In genomic region chr20:6121504-6121903, GRCh38 we compare ENCODE assay signal across 15 cellular contexts. TPM values are rescaled to one million over a fixed set of nuclear protein-coding genes. Genes with fewer than 3 reads are reported as not detected.
A peak's percentile ranks its signal among the peaks of the same experiment; 100 is the strongest.
DNase-seq lines count a peak whose midpoint lies in the region; ATAC-seq, FAIRE-seq and TF ChIP-seq lines count a peak whose summit lies in the region.
"Had no signal": no experiment of that assay in that cellular context is flagged by ENCODE, and none has a peak within 500 bp of the region (broad histone marks: within the 10 kb centered on the region; RNA-seq: fewer than 3 reads in every experiment).

No MANE protein-coding gene starts in this region.

- H3K27me3 ChIP-seq in mammary epithelial cell (ENCODE audit: insufficient read depth, low read length) (no peaks in the 10 kb centered on the region), kidney epithelial cell (ENCODE audit: control insufficient read depth, insufficient read depth, low read length) (no peaks in the 10 kb centered on the region), vagina (no peaks in the 10 kb centered on the region), testis (no peaks in the 10 kb centered on the region)

- CTCF ChIA-PET in A549 (lab: Yijun Ruan, JAX) (interaction anchor here (1.2 kb wide), 2 partner anchors 8 to 18 kb away, joined by 3 to 5 read pairs; no protein-coding TSS in a partner anchor), mammary epithelial cell (lab: Charles Lee; ENCODE audit: low non-redundant PET) (interaction anchor here (0.7 kb wide), 1 partner anchor 86 kb away, joined by 3 read pairs; no protein-coding TSS in a partner anchor)

- no TSS peak for BruUV-seq in mammary epithelial cell (replicated peaks; lab: Mats Ljungman, UMichigan)

- peaks cover 13% of the 10 kb centered on the region for H3K36me3 ChIP-seq in mammary epithelial cell (ENCODE audit: insufficient read depth, low read length)
- no peaks in the 10 kb centered on the region for H3K36me3 ChIP-seq in kidney epithelial cell (ENCODE audit: control insufficient read depth, insufficient read depth, low read length)
- peaks cover 0 to 7% of the 10 kb centered on the region in 2 donors for H3K36me3 ChIP-seq in vagina
- no peaks in the 10 kb centered on the region for H3K36me3 ChIP-seq in testis (ENCODE audit: low read depth, missing control alignments)

- H3K4me2 ChIP-seq in A549 (peak overlapping the region; percentile 89), mammary epithelial cell (ENCODE audit: insufficient read depth, low read depth, low read length) (peak overlapping the region; percentile 94)

- H2AFZ ChIP-seq in mammary epithelial cell (ENCODE audit: low read depth, low read length): no peak overlapping the region

- no peaks in the 10 kb centered on the region for H4K20me1 ChIP-seq in mammary epithelial cell (ENCODE audit: insufficient read depth, low read length)

- H3K4me3 ChIP-seq in A549 (no peak overlapping the region), mammary epithelial cell (replicated peaks in 1 of 3; ENCODE audit: insufficient read depth in 1 of 3, low read depth in 2 of 3, low read length in 3 of 3) (peak overlapping the region; percentile 74 to 91 (median 77)), kidney epithelial cell (ENCODE audit: low read depth, low read length) (peak overlapping the region; percentile 57), vagina (peak overlapping the region in 1 of 2 donors; percentile 51), testis (no peak overlapping the region)

- no peak for TF ChIP-seq CTCF in A549 (IDR thresholded peaks at IDR 0.05)
- no peak for TF ChIP-seq CTCF in mammary epithelial cell (conservative IDR thresholded peaks at IDR 0.05 in 1 of 2, IDR thresholded peaks at IDR 0.05 in 1 of 2; ENCODE audit: extremely low read depth in 1 of 2, insufficient read depth in 1 of 2, low read depth in 1 of 2, low read length in 2 of 2)
- TF ChIP-seq CTCF in kidney epithelial cell (IDR thresholded peaks at IDR 0.05; ENCODE audit: insufficient read depth, low read length, poor library complexity, severe bottlenecking): no peak
- TF ChIP-seq CTCF in vagina (IDR thresholded peaks at IDR 0.05): no peak
- TF ChIP-seq CTCF in testis (IDR thresholded peaks at IDR 0.05): no peak

- peak overlapping the region in 1 of 2 experiments; percentile 93; a peak in 2 of 6 replicates for H3K27ac ChIP-seq in A549
- H3K27ac ChIP-seq in mammary epithelial cell (ENCODE audit: insufficient read depth, low read depth, low read length): peak overlapping the region; percentile 80
- H3K27ac ChIP-seq in vagina: no peak overlapping the region
- no peak overlapping the region for H3K27ac ChIP-seq in testis

- peak overlapping the region; percentile 94 for H3K9ac ChIP-seq in mammary epithelial cell (ENCODE audit: insufficient read depth, low read length)

- no peak for ATAC-seq in A549
- no peak for ATAC-seq in HG02884 (IDR thresholded peaks at IDR 0.05; ENCODE audit: unreplicated experiment)
- ATAC-seq: activated CD4-positive, alpha-beta T cell treated with anti-CD3 and anti-CD28 coated beads for 36 hours; naive thymus-derived CD8-positive, alpha-beta T cell had no signal

- 91% methylated on average over 2 of the region's 2 CpGs for WGBS in A549 (ENCODE audit: missing lambda C conversion rate)
- 50% methylated on average over 2 of the region's 2 CpGs for WGBS in mammary epithelial cell (ENCODE audit: low coverage, missing lambda C conversion rate)
- WGBS in testis, 2 donors: 60 to 62% methylated on average over 2 of the region's 2 CpGs

- dilution Hi-C loops in mammary epithelial cell (cut with HindIII; ENCODE audit: low sequenced_read_pairs): no loop called here

- no peak for TF ChIP-seq RAD21 in A549 (conservative IDR thresholded peaks at IDR 0.05 in 1 of 2, IDR thresholded peaks at IDR 0.05 in 1 of 2)

- TF ChIP-seq EP300 in A549 (IDR thresholded peaks at IDR 0.05): no peak

- intact Hi-C loops in mammary epithelial cell (cut with micrococcal nuclease) (loop anchor here (10.0 kb wide), 1 partner anchor 643 kb away; the partner anchor contains the start of gene BMP2), vagina (cut with DNase I) (no loop called here), testis (cut with DNase I; ENCODE audit: low total_unique reads) (no loop called here)

- H3K4me1 ChIP-seq in A549: peaks cover 7% of the 10 kb centered on the region
- peaks cover 21% of the 10 kb centered on the region for H3K4me1 ChIP-seq in mammary epithelial cell (ENCODE audit: insufficient read depth, low read length)
- H3K4me1 ChIP-seq in vagina: peaks cover 30% of the 10 kb centered on the region
- H3K4me1 ChIP-seq in testis: peaks cover 7% of the 10 kb centered on the region

- H3K9me3 ChIP-seq in A549 (no peaks in the 10 kb centered on the region), mammary epithelial cell (replicated peaks; ENCODE audit: insufficient read depth, low read length) (no peaks in the 10 kb centered on the region), vagina (no peaks in the 10 kb centered on the region), testis (no peaks in the 10 kb centered on the region)

- in situ Hi-C loops in mammary epithelial cell (cut with MboI; ENCODE audit: low sequenced_read_pairs in 2 of 2): no loop called here

- H3K79me2 ChIP-seq in mammary epithelial cell (ENCODE audit: insufficient read depth, low read length): peaks cover 50% of the 10 kb centered on the region

- TF ChIP-seq POLR2A in A549 (IDR thresholded peaks at IDR 0.05; ENCODE audit: low read length): no peak
- no peak for TF ChIP-seq POLR2A in vagina (IDR thresholded peaks at IDR 0.05)
- no peak for TF ChIP-seq POLR2A in testis (IDR thresholded peaks at IDR 0.05)

- POLR2A ChIA-PET in A549 (lab: Yijun Ruan, JAX): no interaction called here

- no peak for FAIRE-seq in A549 (lab: Jason Lieb, UNC)
- FAIRE-seq in HTR-8/SVneo (lab: Jason Lieb, UNC): peak; percentile 54

- DNase-seq in A549 (ENCODE audit: low read depth in 1 of 2, low spot score in 1 of 2) (no peak), HTR-8/SVneo (ENCODE audit: insufficient read length, low spot score) (no peak), mammary epithelial cell (no peak), kidney epithelial cell (ENCODE audit: low read depth) (no peak), vagina (ENCODE audit: extremely low spot score in 2 of 2) (no peak), islet precursor cell (no peak), testis (no peak)
- DNase-seq: activated CD4-positive, alpha-beta T cell treated with anti-CD3 and anti-CD28 coated beads for 36 hours; activated naive CD8-positive, alpha-beta T cell treated with anti-CD3 and anti-CD28 coated beads for 36 hours; GF-D8; naive thymus-derived CD8-positive, alpha-beta T cell; NCI-H187; SHP77 treated with DMSO at 0.1 percent for 48 hours; T-helper 2 cell had no signal

TF ChIP-seq in A549, 52 proteins besides CTCF, POLR2A, EP300 and RAD21:
- TF ChIP-seq FOSL2 (IDR thresholded peaks at IDR 0.05) (no peak), FOSL2 (CRISPR knock-in tag; IDR thresholded peaks at IDR 0.05) (no peak), ZFP36 (IDR thresholded peaks at IDR 0.05; ENCODE audit: borderline replicate concordance, partially characterized antibody) (peak; percentile 48)

RNA-seq across cellular contexts. Expression of gene FERMT1, which starts 1.3 kb away (rescaled TPM):
- polyA plus RNA-seq in A549 (2011; rRNA removed) (19.1 and 22.5 TPM in 2 replicates), A549 (2017; fragmentation: RNase III; extraction: RNeasy Plus Mini Kit Qiagen cat#74134 plus additional on column Dnase treatment) (12.7 to 16.4 TPM (median 13.4 TPM) in 3 replicates), mammary epithelial cell (204 TPM), testis (ENCODE audit: insufficient read depth, low read depth, low replicate concordance) (1.8 TPM)
- polyA plus RNA-seq in A549 (2012; cell fraction: cytosol; rRNA removed): 7.8 and 9.7 TPM in 2 replicates
- 6.7 and 8.5 TPM in 2 replicates for polyA plus RNA-seq in A549 (2012; cell fraction: nucleus; rRNA removed)
- polyA minus RNA-seq in A549 (2011; rRNA and poly(A)+ RNA removed): 11.2 and 15.5 TPM in 2 replicates
- total RNA-seq in mammary epithelial cell (100 to 1,000 TPM in 1 of 2 donors, 10 to 100 TPM in 1; 34.8 to 241 TPM), kidney epithelial cell (21.9 and 22.1 TPM in 2 replicates), vagina (9.8 TPM), testis (1 to 10 TPM; 2.5 to 5.7 TPM)
- polyA minus RNA-seq in mammary epithelial cell: 220 TPM
- total RNA-seq: naive thymus-derived CD8-positive, alpha-beta T cell had no signal
- polyA plus RNA-seq: naive thymus-derived CD8-positive, alpha-beta T cell had no signal

Comparison
In these comparisons a context has a peak if more than half of its experiments do, and no peak if none do; other contexts are left out.
1. H3K4me3 ChIP-seq: peak in mammary epithelial cell (3 of 3) and kidney epithelial cell (single experiment); none in A549 (single experiment) and testis (0 of 2).